ENCODE assay signal across 10 cellular contexts in the genomic region with DNA sequence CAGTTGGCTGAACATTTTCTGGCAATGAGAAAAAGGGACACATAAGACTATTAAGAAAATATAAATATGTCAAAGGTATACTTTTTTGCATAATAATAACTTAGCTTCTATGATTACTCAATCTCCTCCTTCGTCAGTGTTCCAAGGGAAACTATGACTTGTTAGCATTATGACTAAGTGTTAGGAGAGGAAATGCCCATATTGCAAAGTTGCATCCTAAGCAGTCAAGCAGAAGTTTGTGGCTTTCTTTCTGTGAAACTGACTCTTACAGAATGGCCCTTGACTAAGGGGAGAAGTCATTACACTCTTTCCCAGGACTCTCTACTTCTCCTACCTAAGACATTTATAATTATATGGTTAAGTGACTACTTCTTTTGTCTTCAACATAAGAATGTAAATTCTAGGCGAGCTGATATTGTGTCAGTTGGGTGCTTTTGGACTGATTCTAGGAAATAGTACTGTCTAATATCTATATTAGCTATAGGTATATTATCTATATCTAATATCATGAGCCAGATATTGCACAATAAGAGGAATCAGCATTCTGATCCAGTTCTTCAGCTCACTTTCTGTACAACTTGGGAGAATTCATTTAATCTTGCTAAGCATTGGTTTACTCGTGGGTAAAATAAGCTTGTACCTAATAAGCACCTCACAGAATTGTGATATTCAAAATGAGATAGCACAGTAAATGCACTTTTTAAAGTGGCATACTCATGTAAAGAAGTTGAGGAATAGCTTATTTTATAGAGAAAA. TPM values are rescaled to one million over a fixed set of nuclear protein-coding genes. Genes with fewer than 3 reads are reported as not detected.
A peak's percentile ranks its signal among the peaks of the same experiment; 100 is the strongest.
DNase-seq lines count a peak whose midpoint lies in the region; ATAC-seq and TF ChIP-seq lines count a peak whose summit lies in the region.
"Had no signal": no experiment of that assay in that cellular context is flagged by ENCODE, and none has a peak within 500 bp of the region (broad histone marks: within the 10 kb centered on the region; RNA-seq: fewer than 3 reads in every experiment).

No MANE protein-coding gene starts in this region.

- H3K9ac ChIP-seq in IMR-90 (ENCODE audit: low read depth, low read length): no peak overlapping the region

- no peak overlapping the region for H2BK15ac ChIP-seq in IMR-90 (ENCODE audit: low read depth, low read length)

- no peak overlapping the region for H2AK5ac ChIP-seq in IMR-90 (ENCODE audit: low read depth, low read length)

- H3K27ac ChIP-seq in heart left ventricle (peak overlapping the region in 1 of 12 donors; percentile 75), left ventricle myocardium inferior (replicated peaks) (no peak overlapping the region), IMR-90 (ENCODE audit: insufficient read depth, low read length) (no peak overlapping the region), aorta (ENCODE audit: low read depth in 1 of 2, low read length in 2 of 2) (no peak overlapping the region)

- no peaks in the 10 kb centered on the region for H3K36me3 ChIP-seq in heart left ventricle
- H3K36me3 ChIP-seq in left ventricle myocardium inferior: no peaks in the 10 kb centered on the region
- H3K36me3 ChIP-seq in IMR-90 (ENCODE audit: control insufficient read depth, insufficient read depth, low read length): no peaks in the 10 kb centered on the region
- H3K36me3 ChIP-seq in aorta (ENCODE audit: control insufficient read depth in 1 of 2, insufficient read depth in 2 of 2, low read length in 1 of 2): no peaks in the 10 kb centered on the region
- H3K36me3 ChIP-seq: adrenal gland had no signal

- no peak overlapping the region for H3K18ac ChIP-seq in IMR-90 (ENCODE audit: low read depth, low read length)

- no peak overlapping the region for H3K4ac ChIP-seq in IMR-90 (ENCODE audit: low read depth, low read length)

- peaks cover 0 to 9% (median 0%) of the 10 kb centered on the region in 12 donors for H3K4me1 ChIP-seq in heart left ventricle
- H3K4me1 ChIP-seq in left ventricle myocardium inferior: no peaks in the 10 kb centered on the region
- H3K4me1 ChIP-seq in IMR-90 (ENCODE audit: control insufficient read depth, insufficient read depth, low read length): no peaks in the 10 kb centered on the region
- H3K4me1 ChIP-seq in aorta (ENCODE audit: control insufficient read depth in 1 of 2, insufficient read depth in 2 of 2, low read length in 2 of 2): no peaks in the 10 kb centered on the region
- H3K4me1 ChIP-seq: adrenal gland had no signal

- ATAC-seq in heart left ventricle: peak in 3 of 4 donors; percentile 52 to 82 (median 71)
- no peak for ATAC-seq in IMR-90 (ENCODE audit: low read depth)
- peak; percentile 38 for ATAC-seq in aorta (ENCODE audit: low FRiP score)
- no peak for ATAC-seq in HG03135 (IDR thresholded peaks at IDR 0.05; ENCODE audit: unreplicated experiment)

- in situ Hi-C loops in IMR-90 (cut with MboI; ENCODE audit: low sequenced_read_pairs): loop anchor here (25.0 kb wide), 1 partner anchor 851 kb away; no protein-coding TSS in a partner anchor

- WGBS in heart left ventricle, 4 donors: 80 to 87% (median 85%) methylated on average over 3 of the region's 3 CpGs
- no CpG with 5 or more reads among the region's 3 CpGs for WGBS in IMR-90 (ENCODE audit: extremely low coverage in 2 of 2, insufficient read length in 1 of 2), 2 experiments
- WGBS in aorta, 2 donors: 70 to 73% methylated on average over 3 of the region's 3 CpGs

- no peaks in the 10 kb centered on the region for H3K79me1 ChIP-seq in IMR-90 (ENCODE audit: low read depth in 1 of 2, low read length in 2 of 2)

- CTCF ChIA-PET in IMR-90 (lab: Yijun Ruan, JAX): interaction anchor here (0.7 to 0.8 kb wide), 2 partner anchors 189 to 258 kb away, joined by 3 to 4 read pairs; no protein-coding TSS in a partner anchor

- no peak for DNase-seq in heart left ventricle
- no peak for DNase-seq in left ventricle myocardium inferior
- peak; percentile 22 for DNase-seq in IMR-90
- peak; percentile 96 for DNase-seq in epithelial cell of esophagus (ENCODE audit: low read depth)
- DNase-seq in aorta: no peak
- no peak for DNase-seq in NCI-H1092 treated with DMSO at 0.1 percent for 48 hours (lab: John Stamatoyannopoulos, UW)
- no peak for DNase-seq in NCI-H2029 treated with DMSO at 0.1 percent for 48 hours (lab: John Stamatoyannopoulos, UW)
- DNase-seq: CD4-positive, alpha-beta T cell had no signal

- no peak for TF ChIP-seq RAD21 in IMR-90 (IDR thresholded peaks at IDR 0.05; ENCODE audit: low read length)

- H3K4me3 ChIP-seq in heart left ventricle (no peak overlapping the region), left ventricle myocardium inferior (no peak overlapping the region), IMR-90 (ENCODE audit: insufficient read depth, low read depth, low read length) (no peak overlapping the region), epithelial cell of esophagus (ENCODE audit: low read length) (no peak overlapping the region), aorta (ENCODE audit: low read length in 2 of 2) (no peak overlapping the region)
- H3K4me3 ChIP-seq: adrenal gland had no signal

- H3K9me3 ChIP-seq in heart left ventricle: no peaks in the 10 kb centered on the region
- H3K9me3 ChIP-seq in left ventricle myocardium inferior (replicated peaks): no peaks in the 10 kb centered on the region
- H3K9me3 ChIP-seq in IMR-90 (ENCODE audit: control insufficient read depth, insufficient read depth, low read length): no peaks in the 10 kb centered on the region
- H3K9me3 ChIP-seq in aorta (ENCODE audit: control insufficient read depth, low read length): no peaks in the 10 kb centered on the region

- H3K4me2 ChIP-seq in IMR-90 (ENCODE audit: low read depth, low read length): no peak overlapping the region

- H3K14ac ChIP-seq in IMR-90 (replicated peaks; ENCODE audit: low read depth, low read length): no peak overlapping the region

- no peak overlapping the region for H2BK20ac ChIP-seq in IMR-90 (ENCODE audit: low read depth, low read length)

- no peak overlapping the region for H4K8ac ChIP-seq in IMR-90 (ENCODE audit: low read depth in 2 of 2, low read length in 2 of 2)

- H2BK5ac ChIP-seq in IMR-90 (ENCODE audit: low read depth, low read length, poor library complexity, severe bottlenecking): no peak overlapping the region

- POLR2A ChIA-PET in IMR-90 (lab: Charles Lee; ENCODE audit: unreplicated experiment): no interaction called here

- no peak overlapping the region for H3K23ac ChIP-seq in IMR-90 (ENCODE audit: low read depth, low read length)

- no peak overlapping the region for H2AK9ac ChIP-seq in IMR-90 (replicated peaks; ENCODE audit: low read depth, low read length, poor library complexity)

- no peak overlapping the region for H4K5ac ChIP-seq in IMR-90 (ENCODE audit: low read depth, low read length)

- intact Hi-C loops in heart left ventricle (cut with DNase I): loop anchor here in 3 of 10 donors (10.0 kb wide), 3 partner anchors 188 to 848 kb away; no protein-coding TSS in a partner anchor
- intact Hi-C loops in left ventricle myocardium inferior (cut with micrococcal nuclease): no loop called here
- intact Hi-C loops in IMR-90 (cut with micrococcal nuclease): no loop called here
- intact Hi-C loops in aorta (cut with DNase I): loop anchor here in 1 of 2 donors (10.0 kb wide), 1 partner anchor 538 kb away; no protein-coding TSS in a partner anchor

- H2BK120ac ChIP-seq in IMR-90 (ENCODE audit: low read depth, low read length): no peak overlapping the region

- no peaks in the 10 kb centered on the region for H3K27me3 ChIP-seq in heart left ventricle
- H3K27me3 ChIP-seq in left ventricle myocardium inferior (ENCODE audit: low read depth): no peaks in the 10 kb centered on the region
- no peaks in the 10 kb centered on the region for H3K27me3 ChIP-seq in IMR-90 (ENCODE audit: control insufficient read depth, insufficient read depth, low read length)
- H3K27me3 ChIP-seq in aorta (ENCODE audit: control insufficient read depth in 1 of 2, insufficient read depth in 2 of 2, low read length in 1 of 2): no peaks in the 10 kb centered on the region

- H3K56ac ChIP-seq in IMR-90 (ENCODE audit: extremely low read depth, insufficient read depth, low read length): no peak overlapping the region

- dilution Hi-C loops in IMR-90 (cut with HindIII; ENCODE audit: low sequenced_read_pairs, unreplicated experiment): no loop called here

- no peak overlapping the region for H2AFZ ChIP-seq in IMR-90 (replicated peaks; ENCODE audit: low read length, poor library complexity)

- no peaks in the 10 kb centered on the region for H3K9me1 ChIP-seq in IMR-90 (ENCODE audit: insufficient read depth, low read length)

- no peak overlapping the region for H4K91ac ChIP-seq in IMR-90 (ENCODE audit: insufficient read depth, low read depth, low read length)

- TF ChIP-seq POLR2A in heart left ventricle (IDR thresholded peaks at IDR 0.05) (no peak), IMR-90 (IDR thresholded peaks at IDR 0.05; ENCODE audit: low read depth, low read length) (no peak)

- BruUV-seq in IMR-90 (replicated peaks; lab: Mats Ljungman, UMichigan): no TSS peak

- no peaks in the 10 kb centered on the region for H4K20me1 ChIP-seq in IMR-90 (ENCODE audit: insufficient read depth, low read length)

- no peak for TF ChIP-seq CTCF in heart left ventricle (IDR thresholded peaks at IDR 0.05)
- no peak for TF ChIP-seq CTCF in left ventricle myocardium inferior (IDR thresholded peaks at IDR 0.05; ENCODE audit: borderline replicate concordance)
- TF ChIP-seq CTCF in IMR-90 (conservative IDR thresholded peaks at IDR 0.05; ENCODE audit: low read depth, low read length): no peak
- TF ChIP-seq CTCF in epithelial cell of esophagus (IDR thresholded peaks at IDR 0.05; ENCODE audit: insufficient read depth, low read depth, low read length, missing control alignments): no peak

RNA-seq across cellular contexts. Expression of gene SPINK6, which starts 16.4 kb away (rescaled TPM):
- total RNA-seq in heart left ventricle (not detected), left ventricle myocardium inferior (not detected), IMR-90 (2012; rRNA removed) (not detected in 2 replicates), aorta (not detected)
- polyA plus RNA-seq in heart left ventricle (not detected), IMR-90 (2012; rRNA removed) (not detected in 2 replicates), aorta (not detected)
- not detected in 2 replicates for polyA plus RNA-seq in IMR-90 (2012; cell fraction: cytosol; rRNA removed)
- polyA plus RNA-seq in IMR-90 (2012; cell fraction: nucleus; rRNA removed; ENCODE audit: low replicate concordance): not detected in 2 replicates
- total RNA-seq: CD4-positive, alpha-beta T cell had no signal
- polyA plus RNA-seq: adrenal gland had no signal

RNA-seq across cellular contexts. Expression of gene SPINK14, which starts 18.1 kb away (rescaled TPM):
- not detected for total RNA-seq in heart left ventricle
- not detected for polyA plus RNA-seq in heart left ventricle
- total RNA-seq in left ventricle myocardium inferior: not detected
- not detected in 2 replicates for total RNA-seq in IMR-90 (2012; rRNA removed)
- polyA plus RNA-seq in IMR-90 (2012; rRNA removed): not detected in 2 replicates
- not detected in 2 replicates for polyA plus RNA-seq in IMR-90 (2012; cell fraction: cytosol; rRNA removed)
- polyA plus RNA-seq in IMR-90 (2012; cell fraction: nucleus; rRNA removed; ENCODE audit: low replicate concordance): not detected in 2 replicates
- not detected for total RNA-seq in aorta
- not detected for polyA plus RNA-seq in aorta
- total RNA-seq: adrenal gland; CD4-positive, alpha-beta T cell had no signal
- polyA plus RNA-seq: adrenal gland had no signal

RNA-seq across cellular contexts. Expression of gene MARCOL, which starts 51.9 kb away (rescaled TPM):
- total RNA-seq in heart left ventricle: not detected
- not detected for polyA plus RNA-seq in heart left ventricle
- total RNA-seq in left ventricle myocardium inferior: not detected
- not detected in 2 replicates for total RNA-seq in IMR-90 (2012; rRNA removed)
- not detected in 2 replicates for polyA plus RNA-seq in IMR-90 (2012; rRNA removed)
- not detected in 2 replicates for polyA plus RNA-seq in IMR-90 (2012; cell fraction: cytosol; rRNA removed)
- polyA plus RNA-seq in IMR-90 (2012; cell fraction: nucleus; rRNA removed; ENCODE audit: low replicate concordance): not detected in 2 replicates
- total RNA-seq in aorta: not detected
- polyA plus RNA-seq in aorta: not detected
- total RNA-seq: adrenal gland; CD4-positive, alpha-beta T cell had no signal
- polyA plus RNA-seq: adrenal gland had no signal

Comparison
In these comparisons a context has a peak if more than half of its experiments do, and no peak if none do; other contexts are left out.
1. ATAC-seq: peak in heart left ventricle (3 of 4) and aorta (single experiment); none in IMR-90 (single experiment) and HG03135 (single experiment).
2. DNase-seq: peak in IMR-90 (single experiment) and epithelial cell of esophagus (single experiment); none in heart left ventricle (0 of 5), left ventricle myocardium inferior (single experiment), aorta (0 of 2), NCI-H1092 treated with DMSO at 0.1 percent for 48 hours (single experiment) and NCI-H2029 treated with DMSO at 0.1 percent for 48 hours (single experiment).